In genomic region chr5:6728011-6728794, GRCh38 we compare ENCODE assay signal across 9 cellular contexts. TPM values are rescaled to one million over a fixed set of nuclear protein-coding genes. Genes with fewer than 3 reads are reported as not detected.
DNase-seq lines count a peak whose midpoint lies in the region; ATAC-seq and TF ChIP-seq lines count a peak whose summit lies in the region.
"Had no signal": no experiment of that assay in that cellular context is flagged by ENCODE, and none has a peak within 500 bp of the region (broad histone marks: within the 10 kb centered on the region; RNA-seq: fewer than 3 reads in every experiment).

No MANE protein-coding gene starts in this region.

- peaks cover 88% of the 10 kb centered on the region for H4K20me1 ChIP-seq in GM23338 (replicated peaks; ENCODE audit: insufficient read depth)

- DNase-seq in GM23338 (ENCODE audit: low spot score) = peak; percentile 56
- DNase-seq in NAMALWA (ENCODE audit: low spot score) = peak; percentile 98
- DNase-seq in chondrocyte (ENCODE audit: low spot score) = no peak
- DNase-seq in NCI-H2227 (lab: John Stamatoyannopoulos, UW; ENCODE audit: unreplicated experiment) = no peak
- DNase-seq in NOMO-1 treated with DMSO at 0.1 percent for 48 hours (lab: John Stamatoyannopoulos, UW; ENCODE audit: unreplicated experiment) = no peak
- DNase-seq in OCI-M1 (lab: John Stamatoyannopoulos, UW) = no peak
- no peak for DNase-seq in stimulated activated CD4-positive, alpha-beta T cell treated with anti-CD3 and anti-CD28 coated beads, Interleukin-4, amount 100 ng/mL, for 1 hour

- H3K36me3 Mint-ChIP-seq in GM23338 (ENCODE audit: low read depth) (peaks cover 2% of the 10 kb centered on the region; the same call in 2 of the 3 replicates), chondrocyte (ENCODE audit: low read depth) (peaks cover 2% of the 10 kb centered on the region)

- no peak; a peak in 1 of 4 replicates for TF ChIP-seq CTCF in GM23338 (conservative IDR thresholded peaks at IDR 0.05; ENCODE audit: low read depth in 2 of 2)
- TF ChIP-seq CTCF in chondrocyte (IDR thresholded peaks at IDR 0.05) = no peak

- H3K27ac Mint-ChIP-seq in GM23338 (peak overlapping the region; percentile 68; the same call in 1 of the 2 replicates), chondrocyte (ENCODE audit: unreplicated experiment) (peak overlapping the region; percentile 63)

- no peaks in the 10 kb centered on the region for H3K27me3 ChIP-seq in GM23338 (ENCODE audit: insufficient read depth)
- H3K27me3 ChIP-seq: SJSA1 had no signal

- no peaks in the 10 kb centered on the region for H3K36me3 ChIP-seq in GM23338 (ENCODE audit: insufficient read depth)

- no peak overlapping the region for H3K4me3 Mint-ChIP-seq in GM23338
- no peak overlapping the region for H3K4me3 Mint-ChIP-seq in chondrocyte (ENCODE audit: unreplicated experiment)

- H3K4me2 ChIP-seq in GM23338 = no peak overlapping the region

- peaks cover 15% of the 10 kb centered on the region; the same call in 1 of the 2 replicates for H3K4me1 ChIP-seq in GM23338 (ENCODE audit: insufficient read depth)

- no peaks in the 10 kb centered on the region for H3K9me3 Mint-ChIP-seq in GM23338
- H3K9me3 Mint-ChIP-seq in chondrocyte (ENCODE audit: low read depth) = no peaks in the 10 kb centered on the region

- H3K4me3 ChIP-seq in GM23338 = no peak overlapping the region
- H3K4me3 ChIP-seq: SJSA1 had no signal

- H3K9me2 ChIP-seq in GM23338 (ENCODE audit: insufficient read depth) = no peaks in the 10 kb centered on the region

- no peak overlapping the region for H2AFZ ChIP-seq in GM23338

- peaks cover 71% of the 10 kb centered on the region for H3K4me1 Mint-ChIP-seq in GM23338
- peaks cover 92% of the 10 kb centered on the region for H3K4me1 Mint-ChIP-seq in chondrocyte (ENCODE audit: low read depth)

- ATAC-seq in GM18861 (IDR thresholded peaks at IDR 0.05; ENCODE audit: unreplicated experiment) (peak; percentile 67), GM23338 (peak; percentile 70)

- H3K27me3 Mint-ChIP-seq in GM23338 (ENCODE audit: insufficient read depth, low read depth, poor library complexity) = no peaks in the 10 kb centered on the region
- no peaks in the 10 kb centered on the region for H3K27me3 Mint-ChIP-seq in chondrocyte (ENCODE audit: low read depth)

- H3K27ac ChIP-seq in GM23338 (ENCODE audit: low read depth) = no peak overlapping the region; the same call in 1 of the 2 replicates
- H3K27ac ChIP-seq: SJSA1 had no signal

- peaks cover 100% of the 10 kb centered on the region for H3K79me2 ChIP-seq in GM23338 (replicated peaks; ENCODE audit: insufficient read depth)

- H3F3A ChIP-seq in GM23338 (replicated peaks; ENCODE audit: low read depth) = no peaks in the 10 kb centered on the region

TF ChIP-seq in GM23338, 12 proteins besides CTCF, POLR2A, EP300 and RAD21 (continues in another document):
- TF ChIP-seq REST (IDR thresholded peaks at IDR 0.05; ENCODE audit: unreplicated experiment) (no peak), NANOG (IDR thresholded peaks at IDR 0.05; ENCODE audit: borderline replicate concordance) (no peak), JUNB (IDR thresholded peaks at IDR 0.05; ENCODE audit: unreplicated experiment) (no peak), ZNF331 (CRISPR knock-in tag; IDR thresholded peaks at IDR 0.05; ENCODE audit: low read depth) (no peak), STAT1 (IDR thresholded peaks at IDR 0.05; ENCODE audit: unreplicated experiment) (no peak), EZH2phosphoT487 (IDR thresholded peaks at IDR 0.05; ENCODE audit: unreplicated experiment) (no peak), ZNF114 (CRISPR knock-in tag; IDR thresholded peaks at IDR 0.05) (no peak)
- TF ChIP-seq, protein P1, sequence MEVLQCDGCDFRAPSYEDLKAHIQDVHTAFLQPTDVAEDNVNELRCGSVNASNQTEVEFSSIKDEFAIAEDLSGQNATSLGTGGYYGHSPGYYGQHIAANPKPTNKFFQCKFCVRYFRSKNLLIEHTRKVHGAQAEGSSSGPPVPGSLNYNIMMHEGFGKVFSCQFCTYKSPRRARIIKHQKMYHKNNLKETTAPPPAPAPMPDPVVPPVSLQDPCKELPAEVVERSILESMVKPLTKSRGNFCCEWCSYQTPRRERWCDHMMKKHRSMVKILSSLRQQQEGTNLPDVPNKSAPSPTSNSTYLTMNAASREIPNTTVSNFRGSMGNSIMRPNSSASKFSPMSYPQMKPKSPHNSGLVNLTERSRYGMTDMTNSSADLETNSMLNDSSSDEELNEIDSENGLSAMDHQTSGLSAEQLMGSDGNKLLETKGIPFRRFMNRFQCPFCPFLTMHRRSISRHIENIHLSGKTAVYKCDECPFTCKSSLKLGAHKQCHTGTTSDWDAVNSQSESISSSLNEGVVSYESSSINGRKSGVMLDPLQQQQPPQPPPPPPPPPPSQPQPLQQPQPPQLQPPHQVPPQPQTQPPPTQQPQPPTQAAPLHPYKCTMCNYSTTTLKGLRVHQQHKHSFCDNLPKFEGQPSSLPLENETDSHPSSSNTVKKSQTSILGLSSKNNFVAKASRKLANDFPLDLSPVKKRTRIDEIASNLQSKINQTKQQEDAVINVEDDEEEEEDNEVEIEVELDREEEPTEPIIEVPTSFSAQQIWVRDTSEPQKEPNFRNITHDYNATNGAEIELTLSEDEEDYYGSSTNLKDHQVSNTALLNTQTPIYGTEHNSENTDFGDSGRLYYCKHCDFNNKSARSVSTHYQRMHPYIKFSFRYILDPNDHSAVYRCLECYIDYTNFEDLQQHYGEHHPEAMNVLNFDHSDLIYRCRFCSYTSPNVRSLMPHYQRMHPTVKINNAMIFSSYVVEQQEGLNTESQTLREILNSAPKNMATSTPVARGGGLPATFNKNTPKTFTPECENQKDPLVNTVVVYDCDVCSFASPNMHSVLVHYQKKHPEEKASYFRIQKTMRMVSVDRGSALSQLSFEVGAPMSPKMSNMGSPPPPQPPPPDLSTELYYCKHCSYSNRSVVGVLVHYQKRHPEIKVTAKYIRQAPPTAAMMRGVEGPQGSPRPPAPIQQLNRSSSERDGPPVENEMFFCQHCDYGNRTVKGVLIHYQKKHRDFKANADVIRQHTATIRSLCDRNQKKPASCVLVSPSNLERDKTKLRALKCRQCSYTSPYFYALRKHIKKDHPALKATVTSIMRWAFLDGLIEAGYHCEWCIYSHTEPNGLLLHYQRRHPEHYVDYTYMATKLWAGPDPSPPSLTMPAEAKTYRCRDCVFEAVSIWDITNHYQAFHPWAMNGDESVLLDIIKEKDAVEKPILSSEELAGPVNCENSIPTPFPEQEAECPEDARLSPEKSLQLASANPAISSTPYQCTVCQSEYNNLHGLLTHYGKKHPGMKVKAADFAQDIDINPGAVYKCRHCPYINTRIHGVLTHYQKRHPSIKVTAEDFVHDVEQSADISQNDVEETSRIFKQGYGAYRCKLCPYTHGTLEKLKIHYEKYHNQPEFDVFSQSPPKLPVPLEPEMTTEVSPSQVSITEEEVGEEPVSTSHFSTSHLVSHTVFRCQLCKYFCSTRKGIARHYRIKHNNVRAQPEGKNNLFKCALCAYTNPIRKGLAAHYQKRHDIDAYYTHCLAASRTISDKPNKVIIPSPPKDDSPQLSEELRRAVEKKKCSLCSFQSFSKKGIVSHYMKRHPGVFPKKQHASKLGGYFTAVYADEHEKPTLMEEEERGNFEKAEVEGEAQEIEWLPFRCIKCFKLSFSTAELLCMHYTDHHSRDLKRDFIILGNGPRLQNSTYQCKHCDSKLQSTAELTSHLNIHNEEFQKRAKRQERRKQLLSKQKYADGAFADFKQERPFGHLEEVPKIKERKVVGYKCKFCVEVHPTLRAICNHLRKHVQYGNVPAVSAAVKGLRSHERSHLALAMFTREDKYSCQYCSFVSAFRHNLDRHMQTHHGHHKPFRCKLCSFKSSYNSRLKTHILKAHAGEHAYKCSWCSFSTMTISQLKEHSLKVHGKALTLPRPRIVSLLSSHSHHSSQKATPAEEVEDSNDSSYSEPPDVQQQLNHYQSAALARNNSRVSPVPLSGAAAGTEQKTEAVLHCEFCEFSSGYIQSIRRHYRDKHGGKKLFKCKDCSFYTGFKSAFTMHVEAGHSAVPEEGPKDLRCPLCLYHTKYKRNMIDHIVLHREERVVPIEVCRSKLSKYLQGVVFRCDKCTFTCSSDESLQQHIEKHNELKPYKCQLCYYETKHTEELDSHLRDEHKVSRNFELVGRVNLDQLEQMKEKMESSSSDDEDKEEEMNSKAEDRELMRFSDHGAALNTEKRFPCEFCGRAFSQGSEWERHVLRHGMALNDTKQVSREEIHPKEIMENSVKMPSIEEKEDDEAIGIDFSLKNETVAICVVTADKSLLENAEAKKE (CRISPR knock-in tag; IDR thresholded peaks at IDR 0.05) = no peak

RNA-seq across cellular contexts. Expression of gene TENT4A, which starts 15.0 kb away (rescaled TPM):
- total RNA-seq in GM23338 (2014; rRNA removed; shearing (Covaris generic)) = 20.2 and 24.0 TPM in 2 replicates
- polyA plus RNA-seq in GM23338 (2016; fragmentation: Nextera tagmentation; extraction: Ambion mirVana) = 5.2 and 5.3 TPM in 2 replicates
- 21.5 to 28.2 TPM (median 21.7 TPM) in 3 replicates for total RNA-seq in chondrocyte

Comparison
In these comparisons a context has a peak if more than half of its experiments do, and no peak if none do; other contexts are left out.
1. DNase-seq: peak in GM23338 (single experiment) and NAMALWA (single experiment); none in chondrocyte (single experiment), NCI-H2227 (single experiment), NOMO-1 treated with DMSO at 0.1 percent for 48 hours (single experiment), OCI-M1 (single experiment) and stimulated activated CD4-positive, alpha-beta T cell treated with anti-CD3 and anti-CD28 coated beads, Interleukin-4, amount 100 ng/mL, for 1 hour (single experiment).